In the genomic region with DNA sequence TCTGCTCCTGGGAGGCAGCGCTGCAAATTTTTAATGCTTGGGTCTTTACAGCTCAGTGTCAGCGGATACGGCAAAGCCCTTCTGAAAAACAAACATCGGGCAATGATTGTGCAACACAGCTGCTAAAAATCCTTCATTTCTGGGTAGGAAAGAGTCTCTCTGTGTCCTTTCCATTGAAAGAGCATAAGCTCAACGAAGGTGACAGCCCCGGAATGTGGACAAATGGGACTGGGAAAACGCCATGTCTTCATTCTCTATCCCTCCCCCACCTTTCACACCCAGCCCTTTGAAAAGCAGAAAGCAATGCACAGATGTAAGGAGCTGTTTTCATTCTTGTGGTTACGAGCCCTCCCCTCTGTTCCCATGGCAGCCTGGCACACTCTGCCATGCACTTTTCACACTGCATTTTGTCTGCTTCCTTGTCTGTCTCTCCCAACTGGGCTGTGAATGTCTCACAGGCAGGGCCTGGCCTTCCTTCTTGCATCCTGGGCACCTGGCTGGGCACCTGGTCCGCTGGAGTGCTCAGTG, we compare ENCODE assay signal across 9 cellular contexts. TPM values are rescaled to one million over a fixed set of nuclear protein-coding genes. Genes with fewer than 3 reads are reported as not detected.
DNase-seq lines count a peak whose midpoint lies in the region; ATAC-seq, FAIRE-seq and TF ChIP-seq lines count a peak whose summit lies in the region.
"Had no signal": no experiment of that assay in that cellular context is flagged by ENCODE, and none has a peak within 500 bp of the region (broad histone marks: within the 10 kb centered on the region; RNA-seq: fewer than 3 reads in every experiment).

No MANE protein-coding gene starts in this region.

- H3K4me1 ChIP-seq in DND-41 (ENCODE audit: insufficient read depth, low read length) (peaks cover 23% of the 10 kb centered on the region), breast epithelium (peaks cover 4 to 16% of the 10 kb centered on the region in 2 donors), kidney (ENCODE audit: control insufficient read depth in 1 of 2, insufficient read depth in 1 of 2, low read depth in 1 of 2, low read length in 2 of 2) (peaks cover 8 to 11% of the 10 kb centered on the region in 2 donors)

- H3K4me3 Mint-ChIP-seq in neural crest cell = no peak overlapping the region

- H3K9me3 ChIP-seq in DND-41 (ENCODE audit: insufficient read depth, low read length, severe bottlenecking) (no peaks in the 10 kb centered on the region), breast epithelium (no peaks in the 10 kb centered on the region), kidney (ENCODE audit: control insufficient read depth in 1 of 2, low read length in 2 of 2) (no peaks in the 10 kb centered on the region)

- H3K36me3 ChIP-seq in DND-41 (ENCODE audit: insufficient read depth, low read length) (no peaks in the 10 kb centered on the region), breast epithelium (no peaks in the 10 kb centered on the region), kidney (ENCODE audit: control insufficient read depth in 1 of 2, insufficient read depth in 2 of 2, low read length in 2 of 2) (no peaks in the 10 kb centered on the region)

- H3K79me2 ChIP-seq in DND-41 (ENCODE audit: insufficient read depth, low read length) = no peaks in the 10 kb centered on the region

- H3K4me2 ChIP-seq in DND-41 (ENCODE audit: insufficient read depth, low read length) = peak overlapping the region; percentile 37

- peaks cover 2% of the 10 kb centered on the region for H3K36me3 Mint-ChIP-seq in neural crest cell (ENCODE audit: low read depth)

- intact Hi-C loops in breast epithelium (cut with DNase I; ENCODE audit: low total_unique reads) (loop anchor here (2.0 kb wide), 1 partner anchor 64 kb away; a partner anchor contains a TSS), kidney (cut with DNase I) (no loop called here)

- H3K9ac ChIP-seq in DND-41 (ENCODE audit: low read depth, low read length) (no peak overlapping the region), kidney (ENCODE audit: low read length in 2 of 2) (peak overlapping the region in 1 of 2 donors; percentile 34)

- H3K9me3 Mint-ChIP-seq in neural crest cell = no peaks in the 10 kb centered on the region

- no peaks in the 10 kb centered on the region for H4K20me1 ChIP-seq in DND-41 (ENCODE audit: insufficient read depth, low read length)

- no peak overlapping the region for H3K4me3 ChIP-seq in DND-41 (ENCODE audit: low read depth in 1 of 2, low read length in 2 of 2)
- peak overlapping the region in 1 of 3 donors; percentile 28 for H3K4me3 ChIP-seq in breast epithelium
- no peak overlapping the region for H3K4me3 ChIP-seq in kidney (ENCODE audit: low read length in 2 of 2)

- no peak for FAIRE-seq in kidney (lab: Jason Lieb, UNC)
- FAIRE-seq: keratinocyte had no signal

- no peak for TF ChIP-seq CTCF in DND-41 (IDR thresholded peaks at IDR 0.05; ENCODE audit: borderline replicate concordance, extremely low read depth, low read length, poor library complexity, severe bottlenecking)
- no peak for TF ChIP-seq CTCF in breast epithelium (IDR thresholded peaks at IDR 0.05)
- no peak for TF ChIP-seq CTCF in neural crest cell (conservative IDR thresholded peaks at IDR 0.05)
- TF ChIP-seq CTCF in kidney (IDR thresholded peaks at IDR 0.05; ENCODE audit: borderline replicate concordance, extremely low read depth, insufficient read depth) = no peak

- peaks cover 52% of the 10 kb centered on the region for H3K4me1 Mint-ChIP-seq in neural crest cell

- H3K27ac Mint-ChIP-seq in neural crest cell (ENCODE audit: unreplicated experiment) = peak overlapping the region; percentile 70

- ATAC-seq in DND-41 (ENCODE audit: insufficient read depth, low read depth) = peak; percentile 93
- no peak for ATAC-seq in GM21786 (IDR thresholded peaks at IDR 0.05; ENCODE audit: unreplicated experiment)

- TF ChIP-seq POLR2A in breast epithelium (IDR thresholded peaks at IDR 0.05) = no peak

- peak overlapping the region; percentile 34; the same call in 1 of the 2 replicates for H2AFZ ChIP-seq in DND-41 (ENCODE audit: low read depth, low read length)

- no peaks in the 10 kb centered on the region for H3K27me3 Mint-ChIP-seq in neural crest cell (ENCODE audit: low read depth)

- no peaks in the 10 kb centered on the region for H3K27me3 ChIP-seq in DND-41 (ENCODE audit: insufficient read depth, low read length, poor library complexity)
- no peaks in the 10 kb centered on the region for H3K27me3 ChIP-seq in breast epithelium

- H3K27ac ChIP-seq in DND-41 (ENCODE audit: low read length) (peak overlapping the region; percentile 41; the same call in 1 of the 2 replicates), breast epithelium (peak overlapping the region; percentile 30 to 69), kidney (ENCODE audit: low read depth in 2 of 2, low read length in 2 of 2) (peak overlapping the region in 1 of 2 donors; percentile 53)

- DNase-seq in DND-41 = peak; percentile 69
- peak; percentile 33 for DNase-seq in NCI-H2107 (lab: John Stamatoyannopoulos, UW)
- DNase-seq in breast epithelium (ENCODE audit: low spot score in 2 of 2) = no peak
- no peak for DNase-seq in neural crest cell (ENCODE audit: low read depth, low spot score)
- no peak for DNase-seq in kidney
- DNase-seq in NCI-H82 (lab: John Stamatoyannopoulos, UW) = no peak
- DNase-seq in GOT3 (lab: John Stamatoyannopoulos, UW) = no peak

RNA-seq across cellular contexts. Expression of a gene that starts 16.1 kb away (rescaled TPM):
- total RNA-seq in breast epithelium (10 to 100 TPM in 2 of 3 donors, 1 to 10 TPM in 1; 3.4 to 16.5 (median 13.1) TPM), neural crest cell (27.7 and 30.9 TPM in 2 replicates), kidney (13.3 TPM)
- 31.5 TPM for polyA plus RNA-seq in kidney (ENCODE audit: insufficient read depth, low read depth, low replicate concordance)

Comparison
In these comparisons a context has a peak if more than half of its experiments do, and no peak if none do; other contexts are left out.
1. DNase-seq: peak in DND-41 (single experiment) and NCI-H2107 (single experiment); none in breast epithelium (0 of 2), neural crest cell (single experiment), kidney (single experiment), NCI-H82 (single experiment) and GOT3 (single experiment).